Comparison of ENCODE assay signal across 9 cellular contexts in the genomic region with DNA sequence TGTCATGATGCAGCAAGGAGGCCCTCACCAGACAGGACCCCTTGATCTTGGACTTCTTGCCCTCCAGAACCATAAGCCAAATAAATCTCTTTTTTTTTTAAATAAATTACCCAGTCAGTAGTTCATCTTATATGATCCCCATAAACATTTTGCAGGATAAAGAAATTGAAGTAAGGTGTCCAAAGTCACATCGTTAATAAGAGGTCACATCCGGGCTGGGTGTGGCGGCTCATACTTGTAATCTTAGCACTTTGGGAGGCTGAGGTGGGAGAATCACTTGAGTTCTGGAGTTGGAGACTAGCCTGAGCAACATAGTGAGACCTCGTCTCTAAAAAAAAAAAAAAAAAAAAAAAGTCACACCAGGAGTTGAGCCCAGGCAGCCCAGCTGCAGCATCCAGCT. TPM values are rescaled to one million over a fixed set of nuclear protein-coding genes. Genes with fewer than 3 reads are reported as not detected.
"Had no signal": no experiment of that assay in that cellular context is flagged by ENCODE, and none has a peak within 500 bp of the region (broad histone marks: within the 10 kb centered on the region; RNA-seq: fewer than 3 reads in every experiment).

No MANE protein-coding gene starts in this region.

- H3K9me3 Mint-ChIP-seq: HFFc6, IgD-negative memory B cell had no signal

- DNase-seq: GM23248, GOT3, H7, HFFc6 had no signal

- H3K4me3 Mint-ChIP-seq: HFFc6, IgD-negative memory B cell had no signal

- H3K9me3 ChIP-seq: HAP-1 had no signal

- H3K9ac ChIP-seq: GM23248 had no signal

- H3K4me3 ChIP-seq: GM23248, HAP-1 had no signal

- H3K27ac Mint-ChIP-seq: HFFc6, IgD-negative memory B cell had no signal

- H3K36me3 ChIP-seq: HAP-1 had no signal

- H3K27ac ChIP-seq: GM23248, HL-60 had no signal

- ATAC-seq: HCT116, HepG2 had no signal

- H3K4me1 ChIP-seq: HAP-1 had no signal

- FAIRE-seq: HepG2 had no signal

- H3K4me1 Mint-ChIP-seq: IgD-negative memory B cell had no signal

RNA-seq across cellular contexts. Expression of a gene that starts 54.6 kb away (rescaled TPM):
- polyA plus RNA-seq: IgD-negative memory B cell had no signal
